ENCODE assay signal across 21 cellular contexts in genomic region chr1:24806588-24806987, GRCh38.
"Had no signal": no experiment of that assay in that cellular context is flagged by ENCODE, and none has a peak within 500 bp of the region (broad histone marks: within the 10 kb centered on the region; RNA-seq: fewer than 3 reads in every experiment).

No MANE protein-coding gene starts in this region.

- H3K36me3 Mint-ChIP-seq: activated CD8-positive, alpha-beta memory T cell treated with anti-CD3 and anti-CD28 coated beads, Interleukin-2, amount 10 ng/mL, durations not matched to agents 7 days and 5 days; activated naive CD4-positive, alpha-beta T cell treated with anti-CD3 and anti-CD28 coated beads, Interleukin-2, amount 50 U/mL, for 72 hours had no signal

- H3K27ac Mint-ChIP-seq: activated CD8-positive, alpha-beta memory T cell treated with anti-CD3 and anti-CD28 coated beads, Interleukin-2, amount 10 ng/mL, durations not matched to agents 7 days and 5 days; activated naive CD4-positive, alpha-beta T cell treated with anti-CD3 and anti-CD28 coated beads, Interleukin-2, amount 50 U/mL, for 72 hours; activated T-cell treated with anti-CD3 and anti-CD28 coated beads, Interleukin-2, amount 50 U/mL, for 24 hours; dendritic cell treated with granulocyte-macrophage colony-stimulating factor and Interleukin-4, amounts not matched to agents 40 ng/mL and 50 ng/mL, for 4 days; effector memory CD8-positive, alpha-beta T cell; stimulated activated naive B cell treated with anti-CD40 and anti-IgM and Interleukin-4, amounts not matched to agents 10 μg/mL and 1 μg/mL and 100 μg/mL, for 72 hours had no signal

- H3K36me3 ChIP-seq: right atrium auricular region, spleen had no signal

- DNase-seq: activated CD4-positive, alpha-beta T cell treated with anti-CD3 and anti-CD28 coated beads for 1 hour; activated CD4-positive, alpha-beta T cell treated with anti-CD3 and anti-CD28 coated beads, Interleukin-2, amount 50 U/mL, for 48 hours; activated CD8-positive, alpha-beta memory T cell treated with anti-CD3 and anti-CD28 coated beads, Interleukin-2, amount 10 ng/mL, durations not matched to agents 7 days and 5 days; activated effector memory CD4-positive, alpha-beta T cell treated with Interleukin-2 at 50 U/mL for 16 hours; activated T-cell treated with anti-CD3 and anti-CD28 coated beads, Interleukin-2, amount 50 U/mL, for 24 hours; amygdala; brain microvascular endothelial cell; cerebellar nuclear complex; effector memory CD8-positive, alpha-beta T cell; erythroblast; islet precursor cell; naive B cell; posterior cingulate gyrus; spleen; stimulated activated CD4-positive, alpha-beta T cell treated with anti-CD3 and anti-CD28 coated beads, Interleukin-2, amount 100 ng/mL, for 24 hours; stimulated activated naive B cell treated with anti-CD40 and anti-IgM and Interleukin-4, amounts not matched to agents 10 μg/mL and 1 μg/mL and 100 μg/mL, for 72 hours; SW 1271; upper lobe of left lung had no signal

- H3K4me1 Mint-ChIP-seq: activated CD8-positive, alpha-beta memory T cell treated with anti-CD3 and anti-CD28 coated beads, Interleukin-2, amount 10 ng/mL, durations not matched to agents 7 days and 5 days had no signal

- H3K9me3 Mint-ChIP-seq: activated naive CD4-positive, alpha-beta T cell treated with anti-CD3 and anti-CD28 coated beads, Interleukin-2, amount 50 U/mL, for 72 hours; activated T-cell treated with anti-CD3 and anti-CD28 coated beads, Interleukin-2, amount 50 U/mL, for 24 hours; dendritic cell treated with granulocyte-macrophage colony-stimulating factor and Interleukin-4, amounts not matched to agents 40 ng/mL and 50 ng/mL, for 4 days; effector memory CD8-positive, alpha-beta T cell; stimulated activated naive B cell treated with anti-CD40 and anti-IgM and Interleukin-4, amounts not matched to agents 10 μg/mL and 1 μg/mL and 100 μg/mL, for 72 hours had no signal

- H3K9me3 ChIP-seq: right atrium auricular region, spleen, upper lobe of left lung had no signal

- ATAC-seq: activated CD8-positive, alpha-beta memory T cell treated with anti-CD3 and anti-CD28 coated beads, Interleukin-2, amount 10 ng/mL, durations not matched to agents 7 days and 5 days; activated naive CD4-positive, alpha-beta T cell treated with anti-CD3 and anti-CD28 coated beads, Interleukin-2, amount 50 U/mL, for 72 hours; effector memory CD8-positive, alpha-beta T cell; stimulated activated naive B cell treated with anti-CD40 and anti-IgM and Interleukin-4, amounts not matched to agents 10 μg/mL and 1 μg/mL and 100 μg/mL, for 72 hours had no signal

- H3K4me3 ChIP-seq: right atrium auricular region, spleen, upper lobe of left lung had no signal

- H3K4me3 Mint-ChIP-seq: activated CD8-positive, alpha-beta memory T cell treated with anti-CD3 and anti-CD28 coated beads, Interleukin-2, amount 10 ng/mL, durations not matched to agents 7 days and 5 days; activated T-cell treated with anti-CD3 and anti-CD28 coated beads, Interleukin-2, amount 50 U/mL, for 24 hours; dendritic cell treated with granulocyte-macrophage colony-stimulating factor and Interleukin-4, amounts not matched to agents 40 ng/mL and 50 ng/mL, for 4 days; effector memory CD8-positive, alpha-beta T cell; stimulated activated naive B cell treated with anti-CD40 and anti-IgM and Interleukin-4, amounts not matched to agents 10 μg/mL and 1 μg/mL and 100 μg/mL, for 72 hours had no signal

- H3K27me3 Mint-ChIP-seq: activated T-cell treated with anti-CD3 and anti-CD28 coated beads, Interleukin-2, amount 50 U/mL, for 24 hours; dendritic cell treated with granulocyte-macrophage colony-stimulating factor and Interleukin-4, amounts not matched to agents 40 ng/mL and 50 ng/mL, for 4 days; effector memory CD8-positive, alpha-beta T cell; naive B cell; stimulated activated naive B cell treated with anti-CD40 and anti-IgM and Interleukin-4, amounts not matched to agents 10 μg/mL and 1 μg/mL and 100 μg/mL, for 72 hours had no signal

- H3K27me3 ChIP-seq: brain microvascular endothelial cell, right atrium auricular region, spleen, upper lobe of left lung had no signal
